ENCODE assay signal across 1 cellular context in genomic region chr3:187208159-187208558, GRCh38.
TF ChIP-seq lines count a peak whose summit lies in the region.

No MANE protein-coding gene starts in this region.

TF ChIP-seq in IMR-90, 13 proteins besides CTCF, POLR2A, EP300 and RAD21 (continued from another document):
- TF ChIP-seq, protein P1, sequence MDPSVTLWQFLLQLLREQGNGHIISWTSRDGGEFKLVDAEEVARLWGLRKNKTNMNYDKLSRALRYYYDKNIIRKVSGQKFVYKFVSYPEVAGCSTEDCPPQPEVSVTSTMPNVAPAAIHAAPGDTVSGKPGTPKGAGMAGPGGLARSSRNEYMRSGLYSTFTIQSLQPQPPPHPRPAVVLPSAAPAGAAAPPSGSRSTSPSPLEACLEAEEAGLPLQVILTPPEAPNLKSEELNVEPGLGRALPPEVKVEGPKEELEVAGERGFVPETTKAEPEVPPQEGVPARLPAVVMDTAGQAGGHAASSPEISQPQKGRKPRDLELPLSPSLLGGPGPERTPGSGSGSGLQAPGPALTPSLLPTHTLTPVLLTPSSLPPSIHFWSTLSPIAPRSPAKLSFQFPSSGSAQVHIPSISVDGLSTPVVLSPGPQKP (IDR thresholded peaks at IDR 0.05; ENCODE audit: borderline replicate concordance, low read depth, low read length), result no peak
- no peak for TF ChIP-seq NFE2L2 (IDR thresholded peaks at IDR 0.05; ENCODE audit: low read depth, low read length)
